ENCODE assay signal across 1 cellular context in genomic region chr16:69566437-69567030, GRCh38.
A peak's percentile ranks its signal among the peaks of the same experiment; 100 is the strongest.
TF ChIP-seq lines count a peak whose summit lies in the region.

No MANE protein-coding gene starts in this region.

TF ChIP-seq in K562, 482 proteins besides CTCF, POLR2A, EP300 and RAD21 (continued from another document and continues in another):
- TF ChIP-seq MGA (IDR thresholded peaks at IDR 0.05) (no peak), BRD4 (IDR thresholded peaks at IDR 0.05) (no peak), PURB (CRISPR knock-in tag; IDR thresholded peaks at IDR 0.05; ENCODE audit: low read depth) (no peak), ZNF318 (IDR thresholded peaks at IDR 0.05; ENCODE audit: borderline replicate concordance in 1 of 2, low read depth in 1 of 2) (no peak), IRF1 (CRISPR knock-in tag; IDR thresholded peaks at IDR 0.05; ENCODE audit: borderline replicate concordance) (no peak), GMEB1 (CRISPR knock-in tag; IDR thresholded peaks at IDR 0.05) (no peak), E4F1 (CRISPR knock-in tag; IDR thresholded peaks at IDR 0.05; ENCODE audit: borderline replicate concordance) (no peak), KAT7 (CRISPR knock-in tag; IDR thresholded peaks at IDR 0.05; ENCODE audit: borderline replicate concordance) (no peak), SMAD3 (CRISPR knock-in tag; conservative IDR thresholded peaks at IDR 0.05) (no peak), ELF4 (CRISPR knock-in tag; IDR thresholded peaks at IDR 0.05) (0 out of 2 replicates have a peak, but pooled peaks have one; percentile 46), NRF1 (conservative IDR thresholded peaks at IDR 0.05 in 1 of 2, IDR thresholded peaks at IDR 0.05 in 1 of 2) (no peak), STAG1 (CRISPR knock-in tag; IDR thresholded peaks at IDR 0.05; ENCODE audit: borderline replicate concordance) (no peak), SNIP1 (IDR thresholded peaks at IDR 0.05; ENCODE audit: low read depth) (no peak), PCBP2 (IDR thresholded peaks at IDR 0.05; ENCODE audit: low read depth, low read length, poor library complexity, severe bottlenecking) (peak; percentile 63), PRPF4 (IDR thresholded peaks at IDR 0.05; ENCODE audit: insufficient read depth, low read depth, low read length, poor library complexity, severe bottlenecking) (no peak), HMG20A (CRISPR knock-in tag; conservative IDR thresholded peaks at IDR 0.05) (no peak), BRD9 (IDR thresholded peaks at IDR 0.05; ENCODE audit: low read depth, partially characterized antibody) (no peak), NCOR1 (IDR thresholded peaks at IDR 0.05) (no peak)
- TF ChIP-seq, protein P1, sequence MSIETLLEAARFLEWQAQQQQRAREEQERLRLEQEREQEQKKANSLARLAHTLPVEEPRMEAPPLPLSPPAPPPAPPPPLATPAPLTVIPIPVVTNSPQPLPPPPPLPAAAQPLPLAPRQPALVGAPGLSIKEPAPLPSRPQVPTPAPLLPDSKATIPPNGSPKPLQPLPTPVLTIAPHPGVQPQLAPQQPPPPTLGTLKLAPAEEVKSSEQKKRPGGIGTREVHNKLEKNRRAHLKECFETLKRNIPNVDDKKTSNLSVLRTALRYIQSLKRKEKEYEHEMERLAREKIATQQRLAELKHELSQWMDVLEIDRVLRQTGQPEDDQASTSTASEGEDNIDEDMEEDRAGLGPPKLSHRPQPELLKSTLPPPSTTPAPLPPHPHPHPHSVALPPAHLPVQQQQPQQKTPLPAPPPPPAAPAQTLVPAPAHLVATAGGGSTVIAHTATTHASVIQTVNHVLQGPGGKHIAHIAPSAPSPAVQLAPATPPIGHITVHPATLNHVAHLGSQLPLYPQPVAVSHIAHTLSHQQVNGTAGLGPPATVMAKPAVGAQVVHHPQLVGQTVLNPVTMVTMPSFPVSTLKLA (conservative IDR thresholded peaks at IDR 0.05) = no peak
- TF ChIP-seq, protein P2, sequence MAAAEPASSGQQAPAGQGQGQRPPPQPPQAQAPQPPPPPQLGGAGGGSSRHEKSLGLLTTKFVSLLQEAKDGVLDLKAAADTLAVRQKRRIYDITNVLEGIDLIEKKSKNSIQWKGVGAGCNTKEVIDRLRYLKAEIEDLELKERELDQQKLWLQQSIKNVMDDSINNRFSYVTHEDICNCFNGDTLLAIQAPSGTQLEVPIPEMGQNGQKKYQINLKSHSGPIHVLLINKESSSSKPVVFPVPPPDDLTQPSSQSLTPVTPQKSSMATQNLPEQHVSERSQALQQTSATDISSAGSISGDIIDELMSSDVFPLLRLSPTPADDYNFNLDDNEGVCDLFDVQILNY (CRISPR knock-in tag; IDR thresholded peaks at IDR 0.05) = no peak; the same call in 1 of the 2 replicates
